Comparison of ENCODE assay signal across 22 cellular contexts in the genomic region with DNA sequence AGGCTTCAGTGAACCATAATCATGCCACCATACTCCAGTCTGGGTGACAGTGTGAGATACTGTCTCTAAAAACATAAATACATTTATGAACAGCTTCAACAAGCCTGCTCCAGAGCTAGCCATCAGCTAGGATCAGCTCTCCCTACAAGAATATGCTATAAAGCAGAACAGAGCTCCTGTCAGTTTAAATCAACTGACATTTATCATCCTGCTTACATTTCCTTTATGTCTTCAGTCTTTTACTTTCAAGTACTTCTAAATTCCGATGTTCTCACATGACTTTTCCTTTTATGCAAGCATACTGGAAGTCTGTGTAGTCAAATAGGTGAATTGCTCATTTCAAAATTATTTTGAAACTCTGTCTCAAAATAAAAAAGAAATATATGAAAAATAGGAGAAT.
A peak's percentile ranks its signal among the peaks of the same experiment; 100 is the strongest.
DNase-seq lines count a peak whose midpoint lies in the region; ATAC-seq and TF ChIP-seq lines count a peak whose summit lies in the region.
"Had no signal": no experiment of that assay in that cellular context is flagged by ENCODE, and none has a peak within 500 bp of the region (broad histone marks: within the 10 kb centered on the region; RNA-seq: fewer than 3 reads in every experiment).

No MANE protein-coding gene starts in this region.

- TF ChIP-seq RAD21 in SK-N-SH (IDR thresholded peaks at IDR 0.05; ENCODE audit: low read length) = no peak

- CTCF ChIA-PET in SK-N-SH (lab: Yijun Ruan, JAX) = interaction anchor here (1.0 to 3.7 kb wide), 6 partner anchors 11 to 175 kb away, joined by 3 to 20 read pairs (median 5); a partner anchor contains a TSS

- peaks cover 45% of the 10 kb centered on the region for H3F3A ChIP-seq in SK-N-SH (replicated peaks; ENCODE audit: insufficient read depth)

- no peaks in the 10 kb centered on the region for H3K27me3 ChIP-seq in SK-N-SH (ENCODE audit: insufficient read depth)
- H3K27me3 ChIP-seq: neural progenitor cell, suprapubic skin, uterus had no signal

- no peaks in the 10 kb centered on the region for H4K20me1 ChIP-seq in SK-N-SH (ENCODE audit: insufficient read depth)

- peaks cover 100% of the 10 kb centered on the region for H3K79me2 ChIP-seq in SK-N-SH (ENCODE audit: insufficient read depth)

- H3K4me1 Mint-ChIP-seq in stimulated activated naive CD8-positive, alpha-beta T cell treated with anti-CD3 and anti-CD28 coated beads, Interleukin-15, Interleukin-2, amounts not matched to agents 100 ng/mL and 50 ng/mL, for 24 hours (ENCODE audit: low read depth) = peaks cover 72% of the 10 kb centered on the region
- H3K4me1 Mint-ChIP-seq in stimulated activated naive CD8-positive, alpha-beta T cell treated with anti-CD3 and anti-CD28 coated beads, Interleukin-15, amount 100 ng/mL, for 72 hours = peaks cover 76% of the 10 kb centered on the region
- H3K4me1 Mint-ChIP-seq in central memory CD8-positive, alpha-beta T cell = peaks cover 50% of the 10 kb centered on the region
- H3K4me1 Mint-ChIP-seq: neural progenitor cell had no signal

- H2AFZ ChIP-seq in SK-N-SH (ENCODE audit: low read depth) = no peak overlapping the region
- H2AFZ ChIP-seq: neural progenitor cell had no signal

- peak overlapping the region; percentile 2; the same call in 1 of the 2 replicates for H3K4me2 ChIP-seq in SK-N-SH
- H3K4me2 ChIP-seq: neural progenitor cell had no signal

- peaks cover 75% of the 10 kb centered on the region for H3K36me3 Mint-ChIP-seq in stimulated activated naive CD8-positive, alpha-beta T cell treated with anti-CD3 and anti-CD28 coated beads, Interleukin-15, Interleukin-2, amounts not matched to agents 100 ng/mL and 50 ng/mL, for 24 hours (ENCODE audit: low read depth)
- H3K36me3 Mint-ChIP-seq in central memory CD8-positive, alpha-beta T cell (ENCODE audit: insufficient read depth) = peaks cover 2% of the 10 kb centered on the region

- WGBS in SK-N-SH (ENCODE audit: low lambda C conversion rate) = 13% methylated on average over 1 of the region's 1 CpG

- H3K27me3 Mint-ChIP-seq in stimulated activated naive CD8-positive, alpha-beta T cell treated with anti-CD3 and anti-CD28 coated beads, Interleukin-15, Interleukin-2, amounts not matched to agents 100 ng/mL and 50 ng/mL, for 24 hours = no peaks in the 10 kb centered on the region
- no peaks in the 10 kb centered on the region for H3K27me3 Mint-ChIP-seq in stimulated activated naive CD8-positive, alpha-beta T cell treated with anti-CD3 and anti-CD28 coated beads, Interleukin-15, amount 100 ng/mL, for 72 hours
- H3K27me3 Mint-ChIP-seq in central memory CD8-positive, alpha-beta T cell = no peaks in the 10 kb centered on the region
- H3K27me3 Mint-ChIP-seq: effector memory CD8-positive, alpha-beta T cell; progenitor cell of endocrine pancreas had no signal

- H3K4me3 Mint-ChIP-seq in stimulated activated naive CD8-positive, alpha-beta T cell treated with anti-CD3 and anti-CD28 coated beads, Interleukin-15, Interleukin-2, amounts not matched to agents 100 ng/mL and 50 ng/mL, for 24 hours = no peak overlapping the region
- no peak overlapping the region for H3K4me3 Mint-ChIP-seq in stimulated activated naive CD8-positive, alpha-beta T cell treated with anti-CD3 and anti-CD28 coated beads, Interleukin-15, amount 100 ng/mL, for 72 hours
- no peak overlapping the region for H3K4me3 Mint-ChIP-seq in central memory CD8-positive, alpha-beta T cell
- H3K4me3 Mint-ChIP-seq: effector memory CD8-positive, alpha-beta T cell; neural progenitor cell had no signal

- no peaks in the 10 kb centered on the region for H3K9me3 ChIP-seq in SK-N-SH
- H3K9me3 ChIP-seq: HAP-1, mucosa of descending colon, suprapubic skin, uterus had no signal

- POLR2A ChIA-PET in SK-N-SH (lab: Yijun Ruan, JAX) = no interaction called here

- peaks cover 14% of the 10 kb centered on the region for H3K9me3 Mint-ChIP-seq in stimulated activated naive CD8-positive, alpha-beta T cell treated with anti-CD3 and anti-CD28 coated beads, Interleukin-15, Interleukin-2, amounts not matched to agents 100 ng/mL and 50 ng/mL, for 24 hours
- H3K9me3 Mint-ChIP-seq in stimulated activated naive CD8-positive, alpha-beta T cell treated with anti-CD3 and anti-CD28 coated beads, Interleukin-15, amount 100 ng/mL, for 72 hours = peaks cover 0 to 21% of the 10 kb centered on the region in 2 donors
- H3K9me3 Mint-ChIP-seq in central memory CD8-positive, alpha-beta T cell = no peaks in the 10 kb centered on the region
- H3K9me3 Mint-ChIP-seq: effector memory CD8-positive, alpha-beta T cell had no signal

- peak overlapping the region; percentile 74 for H3K27ac Mint-ChIP-seq in stimulated activated naive CD8-positive, alpha-beta T cell treated with anti-CD3 and anti-CD28 coated beads, Interleukin-15, Interleukin-2, amounts not matched to agents 100 ng/mL and 50 ng/mL, for 24 hours
- H3K27ac Mint-ChIP-seq in stimulated activated naive CD8-positive, alpha-beta T cell treated with anti-CD3 and anti-CD28 coated beads, Interleukin-15, amount 100 ng/mL, for 72 hours = peak overlapping the region in 1 of 2 donors; percentile 27
- peak overlapping the region; percentile 62 for H3K27ac Mint-ChIP-seq in central memory CD8-positive, alpha-beta T cell (ENCODE audit: low read depth)
- H3K27ac Mint-ChIP-seq: neural progenitor cell had no signal

- no peak overlapping the region for H3K9ac ChIP-seq in SK-N-SH
- H3K9ac ChIP-seq: neural progenitor cell had no signal

- H3K9me2 ChIP-seq in SK-N-SH = no peaks in the 10 kb centered on the region

- intact Hi-C loops in sciatic nerve (cut with DNase I) = no loop called here

- DNase-seq in stimulated activated naive CD8-positive, alpha-beta T cell treated with anti-CD3 and anti-CD28 coated beads, Interleukin-15, amount 100 ng/mL, for 72 hours = no peak
- DNase-seq in SK-N-SH = peak; percentile 56
- no peak for DNase-seq in central memory CD8-positive, alpha-beta T cell (ENCODE audit: low spot score in 2 of 2)
- DNase-seq in sciatic nerve (ENCODE audit: low spot score) = no peak
- DNase-seq in activated CD4-positive, alpha-beta T cell treated with anti-CD3 and anti-CD28 coated beads, Interleukin-2, amount 50 U/mL, for 1 hour = no peak
- DNase-seq: activated CD4-positive, alpha-beta T cell treated with anti-CD3 and anti-CD28 coated beads for 1 hour; activated gamma-delta T cell; DMS153; effector memory CD8-positive, alpha-beta T cell; GDM1; KG1; mucosa of descending colon; NCI-H187; NCI-H69; uterus had no signal

- no peak for ATAC-seq in stimulated activated naive CD8-positive, alpha-beta T cell treated with anti-CD3 and anti-CD28 coated beads, Interleukin-15, amount 100 ng/mL, for 72 hours
- no peak for ATAC-seq in central memory CD8-positive, alpha-beta T cell (replicated peaks; ENCODE audit: extremely low read depth, poor library complexity, severe bottlenecking)
- ATAC-seq in sciatic nerve = no peak
- ATAC-seq in GM21529 (IDR thresholded peaks at IDR 0.05; ENCODE audit: unreplicated experiment) = no peak
- ATAC-seq: effector memory CD8-positive, alpha-beta T cell; mucosa of descending colon had no signal

- H3K36me3 ChIP-seq in SK-N-SH (replicated peaks in 1 of 2; ENCODE audit: control insufficient read depth in 1 of 2, insufficient read depth in 2 of 2, low read length in 1 of 2) = peaks cover 3 to 32% of the 10 kb centered on the region in 2 experiments
- H3K36me3 ChIP-seq: HAP-1, neural progenitor cell, suprapubic skin, uterus had no signal

- peak overlapping the region; percentile 82 to 86 for H3K27ac ChIP-seq in SK-N-SH (ENCODE audit: low read depth in 2 of 2, low read length in 1 of 2)
- H3K27ac ChIP-seq: neural progenitor cell, RWPE1, suprapubic skin, uterus had no signal

- peaks cover 6 to 21% of the 10 kb centered on the region in 2 experiments for H3K4me1 ChIP-seq in SK-N-SH (ENCODE audit: control insufficient read depth in 1 of 2, insufficient read depth in 2 of 2, low read depth in 1 of 2, low read length in 1 of 2)
- H3K4me1 ChIP-seq: neural progenitor cell, suprapubic skin, uterus had no signal

- no peak for TF ChIP-seq CTCF in SK-N-SH (IDR thresholded peaks at IDR 0.05)

- H3K4me3 ChIP-seq in SK-N-SH (ENCODE audit: low read depth in 2 of 2, low read length in 1 of 2) = no peak overlapping the region
- H3K4me3 ChIP-seq: HAP-1, mucosa of descending colon, neural progenitor cell, suprapubic skin, uterus had no signal

- peak; percentile 94 for TF ChIP-seq EP300 in SK-N-SH (IDR thresholded peaks at IDR 0.05; ENCODE audit: borderline replicate concordance in 1 of 2, low read depth in 1 of 2, low read length in 1 of 2)

TF ChIP-seq in SK-N-SH, 30 proteins besides CTCF, POLR2A, EP300 and RAD21 (continues in another document):
- TF ChIP-seq, protein P1, sequence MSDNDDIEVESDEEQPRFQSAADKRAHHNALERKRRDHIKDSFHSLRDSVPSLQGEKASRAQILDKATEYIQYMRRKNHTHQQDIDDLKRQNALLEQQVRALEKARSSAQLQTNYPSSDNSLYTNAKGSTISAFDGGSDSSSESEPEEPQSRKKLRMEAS (IDR thresholded peaks at IDR 0.05; ENCODE audit: low read depth) = peak; percentile 54; the same call in 1 of the 2 replicates
- TF ChIP-seq, protein P2, sequence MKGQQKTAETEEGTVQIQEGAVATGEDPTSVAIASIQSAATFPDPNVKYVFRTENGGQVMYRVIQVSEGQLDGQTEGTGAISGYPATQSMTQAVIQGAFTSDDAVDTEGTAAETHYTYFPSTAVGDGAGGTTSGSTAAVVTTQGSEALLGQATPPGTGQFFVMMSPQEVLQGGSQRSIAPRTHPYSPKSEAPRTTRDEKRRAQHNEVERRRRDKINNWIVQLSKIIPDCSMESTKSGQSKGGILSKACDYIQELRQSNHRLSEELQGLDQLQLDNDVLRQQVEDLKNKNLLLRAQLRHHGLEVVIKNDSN (IDR thresholded peaks at IDR 0.05; ENCODE audit: borderline replicate concordance, low read depth) = peak; percentile 43; the same call in 1 of the 2 replicates
- TF ChIP-seq TAF1 (IDR thresholded peaks at IDR 0.05; ENCODE audit: borderline replicate concordance, low read depth, low read length) = 0 out of 2 replicates have a peak, but pooled peaks have one; percentile 16
- peak; percentile 85 for TF ChIP-seq JUND (IDR thresholded peaks at IDR 0.05)
- no peak for TF ChIP-seq NRF1 (IDR thresholded peaks at IDR 0.05; ENCODE audit: low read depth, low read length)
- TF ChIP-seq, protein P3, sequence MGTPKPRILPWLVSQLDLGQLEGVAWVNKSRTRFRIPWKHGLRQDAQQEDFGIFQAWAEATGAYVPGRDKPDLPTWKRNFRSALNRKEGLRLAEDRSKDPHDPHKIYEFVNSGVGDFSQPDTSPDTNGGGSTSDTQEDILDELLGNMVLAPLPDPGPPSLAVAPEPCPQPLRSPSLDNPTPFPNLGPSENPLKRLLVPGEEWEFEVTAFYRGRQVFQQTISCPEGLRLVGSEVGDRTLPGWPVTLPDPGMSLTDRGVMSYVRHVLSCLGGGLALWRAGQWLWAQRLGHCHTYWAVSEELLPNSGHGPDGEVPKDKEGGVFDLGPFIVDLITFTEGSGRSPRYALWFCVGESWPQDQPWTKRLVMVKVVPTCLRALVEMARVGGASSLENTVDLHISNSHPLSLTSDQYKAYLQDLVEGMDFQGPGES (IDR thresholded peaks at IDR 0.05; ENCODE audit: low read depth, low read length) = no peak
- peak; percentile 76 for TF ChIP-seq NFIC (IDR thresholded peaks at IDR 0.05; ENCODE audit: borderline replicate concordance)
- TF ChIP-seq CHD2 (IDR thresholded peaks at IDR 0.05; ENCODE audit: low read length, partially characterized antibody) = peak; percentile 45
- TF ChIP-seq GABPA (IDR thresholded peaks at IDR 0.05; ENCODE audit: low read depth) = peak; percentile 8; the same call in 1 of the 2 replicates
